Comparison of ENCODE assay signal across 8 cellular contexts in the genomic region with DNA sequence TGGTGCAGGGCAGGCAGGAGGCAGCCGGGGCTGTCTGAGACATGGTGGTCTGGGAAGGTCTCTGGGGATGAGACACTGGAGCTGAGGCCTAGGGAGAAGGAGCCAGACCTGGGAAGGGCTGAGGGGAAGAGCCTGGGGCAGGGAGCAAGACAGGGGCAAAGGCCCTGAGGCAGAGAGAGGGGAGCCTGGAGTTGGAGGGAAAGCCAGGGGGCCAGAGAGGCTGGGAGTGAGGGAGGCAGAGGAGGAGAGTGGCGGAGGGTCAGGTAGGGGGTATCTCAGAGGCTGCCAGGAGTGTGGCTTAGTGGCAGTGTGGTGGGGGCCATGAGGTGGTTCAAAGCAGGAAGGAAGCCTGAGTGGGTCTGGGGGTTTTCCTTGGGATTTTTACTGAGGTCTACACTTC.
"Had no signal": no experiment of that assay in that cellular context is flagged by ENCODE, and none has a peak within 500 bp of the region (broad histone marks: within the 10 kb centered on the region; RNA-seq: fewer than 3 reads in every experiment).

No MANE protein-coding gene starts in this region.

- DNase-seq: activated CD4-positive, alpha-beta T cell treated with anti-CD3 and anti-CD28 coated beads for 48 hours; activated gamma-delta T cell; activated T-cell treated with anti-CD3 and anti-CD28 coated beads, Interleukin-2, amount 50 U/mL, for 1 hour; foreskin keratinocyte; left lung; T1000; upper lobe of right lung had no signal

- ATAC-seq: foreskin keratinocyte, left lung, right cardiac atrium, upper lobe of right lung had no signal
